In the genomic region with DNA sequence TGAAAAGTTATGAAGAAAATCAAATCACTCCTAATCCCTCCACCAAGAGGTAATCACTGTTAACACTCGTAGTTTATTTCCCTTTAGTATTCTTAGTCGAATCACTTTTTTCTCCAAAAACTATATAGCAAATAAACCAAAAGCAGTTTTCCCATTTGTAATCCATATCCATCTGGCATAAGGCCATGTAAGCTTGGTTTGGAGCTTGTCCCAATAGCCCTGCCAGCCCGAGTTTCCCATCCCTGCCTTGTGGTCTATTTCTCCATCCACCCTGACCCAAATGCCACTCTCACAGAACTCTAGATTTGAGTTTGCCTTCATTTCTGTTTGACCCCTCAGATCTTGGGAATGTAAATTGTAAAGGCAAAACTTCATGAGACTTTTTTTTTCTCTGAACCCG, we compare ENCODE assay signal across 31 cellular contexts.
DNase-seq lines count a peak whose midpoint lies in the region; ATAC-seq and TF ChIP-seq lines count a peak whose summit lies in the region.
"Had no signal": no experiment of that assay in that cellular context is flagged by ENCODE, and none has a peak within 500 bp of the region (broad histone marks: within the 10 kb centered on the region; RNA-seq: fewer than 3 reads in every experiment).

No MANE protein-coding gene starts in this region.

- no peaks in the 10 kb centered on the region for H3K9me3 ChIP-seq in mammary epithelial cell (replicated peaks; ENCODE audit: insufficient read depth, low read length)
- H3K9me3 ChIP-seq: adrenal gland, lower lobe of right lung, mucosa of descending colon, ovary, thoracic aorta had no signal

- BruUV-seq in MCF 10A (replicated peaks; lab: Mats Ljungman, UMichigan): no TSS peak
- no TSS peak for BruUV-seq in mammary epithelial cell (replicated peaks; lab: Mats Ljungman, UMichigan)

- no peak overlapping the region for H3K4me3 ChIP-seq in mammary epithelial cell (replicated peaks in 1 of 3; ENCODE audit: insufficient read depth in 1 of 3, low read depth in 2 of 3, low read length in 3 of 3)
- H3K4me3 ChIP-seq: adrenal gland, lower lobe of right lung, mucosa of descending colon, ovary, thoracic aorta had no signal

- in situ Hi-C loops in mammary epithelial cell (cut with MboI; ENCODE audit: low sequenced_read_pairs in 2 of 2): no loop called here

- H3K27ac Mint-ChIP-seq in MCF 10A (ENCODE audit: low read depth, unreplicated experiment) (no peak overlapping the region), endothelial cell (ENCODE audit: unreplicated experiment) (no peak overlapping the region)
- H3K27ac Mint-ChIP-seq: activated CD4-positive, alpha-beta memory T cell treated with anti-CD3 and anti-CD28 coated beads, Interleukin-2, amount 10 ng/mL, durations not matched to agents 7 days and 5 days; activated T-helper 1 cell treated with anti-CD3 and anti-CD28 coated beads, Interleukin-12 subunit alpha, Interleukin-12 subunit beta, Interleukin-2, Interleukin-4 antibody, amounts not matched to agents 30 ng/mL and 10 ng/mL and 1 ng/mL, durations not matched to agents 14 hours and 24 hours and 36 hours; CD4-positive, CD25-positive, alpha-beta regulatory T cell; natural killer cell treated with Interleukin-12 subunit alpha and Interleukin-12 subunit beta and Interleukin-15 and Interleukin-18, amount 100 ng/mL, for 72 hours; T-helper 2 cell treated with Interferon-gamma antibody and Interleukin-4, amounts not matched to agents 5 μg/mL and 100 μg/mL, for 36 hours had no signal

- no peaks in the 10 kb centered on the region for H3K36me3 Mint-ChIP-seq in MCF 10A (ENCODE audit: insufficient read depth, unreplicated experiment)
- H3K36me3 Mint-ChIP-seq in endothelial cell (ENCODE audit: low read depth, unreplicated experiment): no peaks in the 10 kb centered on the region
- H3K36me3 Mint-ChIP-seq: natural killer cell treated with Interleukin-12 subunit alpha and Interleukin-12 subunit beta and Interleukin-15 and Interleukin-18, amount 100 ng/mL, for 72 hours had no signal

- H3K4me1 Mint-ChIP-seq in MCF 10A (ENCODE audit: insufficient read depth, unreplicated experiment): peaks cover 28% of the 10 kb centered on the region
- H3K4me1 Mint-ChIP-seq in endothelial cell (ENCODE audit: unreplicated experiment): no peaks in the 10 kb centered on the region

- POLR2A ChIA-PET in MCF 10A (lab: Yijun Ruan, JAX): interaction anchor here (0.8 to 3.1 kb wide), 5 partner anchors 10 to 104 kb away, joined by 3 to 34 read pairs (median 20); a partner anchor contains a TSS

- dilution Hi-C loops in mammary epithelial cell (cut with HindIII; ENCODE audit: low sequenced_read_pairs): loop anchor here (5.0 kb wide), 1 partner anchor 58 kb away; no protein-coding TSS in a partner anchor

- CTCF ChIA-PET in MCF 10A (lab: Yijun Ruan, JAX): interaction anchor here (0.6 to 1.0 kb wide), 3 partner anchors 44 to 100 kb away, joined by 3 to 4 read pairs (median 4); no protein-coding TSS in a partner anchor
- CTCF ChIA-PET in mammary epithelial cell (lab: Charles Lee; ENCODE audit: low non-redundant PET): no interaction called here

- H3K27me3 Mint-ChIP-seq in MCF 10A (ENCODE audit: insufficient read depth, unreplicated experiment) (no peaks in the 10 kb centered on the region), endothelial cell (ENCODE audit: unreplicated experiment) (no peaks in the 10 kb centered on the region)

- WGBS in mammary epithelial cell (ENCODE audit: low coverage, missing lambda C conversion rate): 60% methylated on average over 4 of the region's 4 CpGs

- H4K20me1 ChIP-seq in mammary epithelial cell (ENCODE audit: insufficient read depth, low read length): no peaks in the 10 kb centered on the region

- DNase-seq in MCF 10A (ENCODE audit: unreplicated experiment) (peak; percentile 68), mammary epithelial cell (no peak), amniotic epithelial cell (ENCODE audit: low read depth) (peak; percentile 71), foreskin keratinocyte (no peak), stromal cell of bone marrow (ENCODE audit: low read depth) (peak; percentile 54), 8988T (no peak), endothelial cell (ENCODE audit: low spot score) (no peak)
- DNase-seq in activated CD4-positive, alpha-beta T cell treated with anti-CD3 and anti-CD28 coated beads for 1 hour: no peak
- DNase-seq: activated CD4-positive, alpha-beta memory T cell treated with anti-CD3 and anti-CD28 coated beads, Interleukin-2, amount 10 ng/mL, durations not matched to agents 7 days and 5 days; activated CD8-positive, alpha-beta memory T cell treated with anti-CD3 and anti-CD28 coated beads, Interleukin-2, amount 50 U/mL, for 4 hours; activated naive CD4-positive, alpha-beta T cell treated with Interleukin-2 at 50 U/mL for 16 hours; AML-193; brain microvascular endothelial cell; CD4-positive, CD25-positive, alpha-beta regulatory T cell; H7; lower lobe of right lung; mucosa of descending colon; MV-4-11; NCI-H2107; NCI-H345; NCI-H69; ovary; SIG-M5; stimulated activated CD4-positive, alpha-beta T cell treated with anti-CD3 and anti-CD28 coated beads, Interleukin-1b, Interleukin-23, amount 100 ng/mL, for 48 hours; stimulated activated naive CD4-positive, alpha-beta T cell treated with Interleukin-2 at 50 U/mL for 16 hours had no signal

- TF ChIP-seq CTCF in MCF 10A (IDR thresholded peaks at IDR 0.05; ENCODE audit: unreplicated experiment): no peak
- no peak for TF ChIP-seq CTCF in mammary epithelial cell (conservative IDR thresholded peaks at IDR 0.05 in 1 of 2, IDR thresholded peaks at IDR 0.05 in 1 of 2; ENCODE audit: extremely low read depth in 1 of 2, insufficient read depth in 1 of 2, low read depth in 1 of 2, low read length in 2 of 2)
- TF ChIP-seq CTCF in foreskin keratinocyte (conservative IDR thresholded peaks at IDR 0.05): no peak
- no peak for TF ChIP-seq CTCF in endothelial cell (IDR thresholded peaks at IDR 0.05; ENCODE audit: unreplicated experiment)

- no peak overlapping the region for H3K4me3 Mint-ChIP-seq in MCF 10A (ENCODE audit: unreplicated experiment)
- no peak overlapping the region for H3K4me3 Mint-ChIP-seq in endothelial cell (ENCODE audit: unreplicated experiment)
- H3K4me3 Mint-ChIP-seq: activated CD4-positive, alpha-beta memory T cell treated with anti-CD3 and anti-CD28 coated beads, Interleukin-2, amount 10 ng/mL, durations not matched to agents 7 days and 5 days; activated T-helper 1 cell treated with anti-CD3 and anti-CD28 coated beads, Interleukin-12 subunit alpha, Interleukin-12 subunit beta, Interleukin-2, Interleukin-4 antibody, amounts not matched to agents 30 ng/mL and 10 ng/mL and 1 ng/mL, durations not matched to agents 14 hours and 24 hours and 36 hours; CD4-positive, CD25-positive, alpha-beta regulatory T cell; natural killer cell treated with Interleukin-12 subunit alpha and Interleukin-12 subunit beta and Interleukin-15 and Interleukin-18, amount 100 ng/mL, for 72 hours; T-helper 2 cell treated with Interferon-gamma antibody and Interleukin-4, amounts not matched to agents 5 μg/mL and 100 μg/mL, for 36 hours had no signal

- H3K27me3 ChIP-seq in mammary epithelial cell (ENCODE audit: insufficient read depth, low read length) (no peaks in the 10 kb centered on the region), foreskin keratinocyte (no peaks in the 10 kb centered on the region)
- H3K27me3 ChIP-seq: adrenal gland, brain microvascular endothelial cell, ovary had no signal

- H3K4me1 ChIP-seq in mammary epithelial cell (ENCODE audit: insufficient read depth, low read length): peaks cover 9% of the 10 kb centered on the region
- peaks cover 11% of the 10 kb centered on the region for H3K4me1 ChIP-seq in foreskin keratinocyte

- H3K27ac ChIP-seq in mammary epithelial cell (ENCODE audit: insufficient read depth, low read depth, low read length) (no peak overlapping the region), foreskin keratinocyte (peak overlapping the region; percentile 13)
- H3K27ac ChIP-seq: adrenal gland, brain microvascular endothelial cell, lower lobe of right lung, ovary, thoracic aorta had no signal

- no peak for ATAC-seq in foreskin keratinocyte
- ATAC-seq: lower lobe of right lung; mucosa of descending colon; natural killer cell treated with Interleukin-12 subunit alpha and Interleukin-12 subunit beta and Interleukin-15 and Interleukin-18, amount 100 ng/mL, for 72 hours; Panc1 had no signal

- intact Hi-C loops in MCF 10A (cut with micrococcal nuclease): loop anchor here (5.0 kb wide), 1 partner anchor 73 kb away; a partner anchor contains a TSS
- intact Hi-C loops in mammary epithelial cell (cut with micrococcal nuclease): no loop called here

- H3K36me3 ChIP-seq in mammary epithelial cell (ENCODE audit: insufficient read depth, low read length): no peaks in the 10 kb centered on the region
- H3K36me3 ChIP-seq: adrenal gland, brain microvascular endothelial cell, lower lobe of right lung, ovary, thoracic aorta had no signal

- H2AFZ ChIP-seq in mammary epithelial cell (ENCODE audit: low read depth, low read length): no peak overlapping the region

- no peak overlapping the region for H3K9ac ChIP-seq in mammary epithelial cell (ENCODE audit: insufficient read depth, low read length)

- H3K4me2 ChIP-seq in mammary epithelial cell (ENCODE audit: insufficient read depth, low read depth, low read length): no peak overlapping the region

- H3K79me2 ChIP-seq in mammary epithelial cell (ENCODE audit: insufficient read depth, low read length): no peaks in the 10 kb centered on the region

- H3K9me3 Mint-ChIP-seq in MCF 10A (ENCODE audit: unreplicated experiment) (no peaks in the 10 kb centered on the region), endothelial cell (ENCODE audit: unreplicated experiment) (no peaks in the 10 kb centered on the region)
- H3K9me3 Mint-ChIP-seq: activated CD4-positive, alpha-beta memory T cell treated with anti-CD3 and anti-CD28 coated beads, Interleukin-2, amount 10 ng/mL, durations not matched to agents 7 days and 5 days; activated T-helper 1 cell treated with anti-CD3 and anti-CD28 coated beads, Interleukin-12 subunit alpha, Interleukin-12 subunit beta, Interleukin-2, Interleukin-4 antibody, amounts not matched to agents 30 ng/mL and 10 ng/mL and 1 ng/mL, durations not matched to agents 14 hours and 24 hours and 36 hours; natural killer cell treated with Interleukin-12 subunit alpha and Interleukin-12 subunit beta and Interleukin-15 and Interleukin-18, amount 100 ng/mL, for 72 hours; T-helper 2 cell treated with Interferon-gamma antibody and Interleukin-4, amounts not matched to agents 5 μg/mL and 100 μg/mL, for 36 hours had no signal

Comparison
In these comparisons a context has a peak if more than half of its experiments do, and no peak if none do; other contexts are left out.
1. DNase-seq: peak in MCF 10A (single experiment), amniotic epithelial cell (single experiment) and stromal cell of bone marrow (single experiment); none in mammary epithelial cell (single experiment), foreskin keratinocyte (0 of 2), 8988T (single experiment), endothelial cell (single experiment) and activated CD4-positive, alpha-beta T cell treated with anti-CD3 and anti-CD28 coated beads for 1 hour (single experiment).